1 cellular context compared by ENCODE assay signal in genomic region chr12:111040690-111041089, GRCh38.
TF ChIP-seq lines count a peak whose summit lies in the region.

No MANE protein-coding gene starts in this region.

TF ChIP-seq in HepG2, 621 proteins besides CTCF, POLR2A, EP300 and RAD21:
- TF ChIP-seq, protein P1, sequence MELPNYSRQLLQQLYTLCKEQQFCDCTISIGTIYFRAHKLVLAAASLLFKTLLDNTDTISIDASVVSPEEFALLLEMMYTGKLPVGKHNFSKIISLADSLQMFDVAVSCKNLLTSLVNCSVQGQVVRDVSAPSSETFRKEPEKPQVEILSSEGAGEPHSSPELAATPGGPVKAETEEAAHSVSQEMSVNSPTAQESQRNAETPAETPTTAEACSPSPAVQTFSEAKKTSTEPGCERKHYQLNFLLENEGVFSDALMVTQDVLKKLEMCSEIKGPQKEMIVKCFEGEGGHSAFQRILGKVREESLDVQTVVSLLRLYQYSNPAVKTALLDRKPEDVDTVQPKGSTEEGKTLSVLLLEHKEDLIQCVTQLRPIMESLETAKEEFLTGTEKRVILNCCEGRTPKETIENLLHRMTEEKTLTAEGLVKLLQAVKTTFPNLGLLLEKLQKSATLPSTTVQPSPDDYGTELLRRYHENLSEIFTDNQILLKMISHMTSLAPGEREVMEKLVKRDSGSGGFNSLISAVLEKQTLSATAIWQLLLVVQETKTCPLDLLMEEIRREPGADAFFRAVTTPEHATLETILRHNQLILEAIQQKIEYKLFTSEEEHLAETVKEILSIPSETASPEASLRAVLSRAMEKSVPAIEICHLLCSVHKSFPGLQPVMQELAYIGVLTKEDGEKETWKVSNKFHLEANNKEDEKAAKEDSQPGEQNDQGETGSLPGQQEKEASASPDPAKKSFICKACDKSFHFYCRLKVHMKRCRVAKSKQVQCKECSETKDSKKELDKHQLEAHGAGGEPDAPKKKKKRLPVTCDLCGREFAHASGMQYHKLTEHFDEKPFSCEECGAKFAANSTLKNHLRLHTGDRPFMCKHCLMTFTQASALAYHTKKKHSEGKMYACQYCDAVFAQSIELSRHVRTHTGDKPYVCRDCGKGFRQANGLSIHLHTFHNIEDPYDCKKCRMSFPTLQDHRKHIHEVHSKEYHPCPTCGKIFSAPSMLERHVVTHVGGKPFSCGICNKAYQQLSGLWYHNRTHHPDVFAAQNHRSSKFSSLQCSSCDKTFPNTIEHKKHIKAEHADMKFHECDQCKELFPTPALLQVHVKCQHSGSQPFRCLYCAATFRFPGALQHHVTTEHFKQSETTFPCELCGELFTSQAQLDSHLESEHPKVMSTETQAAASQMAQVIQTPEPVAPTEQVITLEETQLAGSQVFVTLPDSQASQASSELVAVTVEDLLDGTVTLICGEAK (IDR thresholded peaks at IDR 0.05), result 0 out of 2 replicates have a peak, but pooled peaks have one; percentile 21
- TF ChIP-seq, protein P1 (CRISPR knock-in tag; IDR thresholded peaks at IDR 0.05), result peak; percentile 89
- TF ChIP-seq DRAP1 (CRISPR knock-in tag; IDR thresholded peaks at IDR 0.05), result no peak
